ENCODE assay signal across 1 cellular context in genomic region chr7:88664630-88665233, GRCh38.
TF ChIP-seq lines count a peak whose summit lies in the region.

No MANE protein-coding gene starts in this region.

TF ChIP-seq in GM23338, 12 proteins besides CTCF, POLR2A, EP300 and RAD21 (continued from another document):
- TF ChIP-seq ZNF114 (CRISPR knock-in tag; IDR thresholded peaks at IDR 0.05), result 0 out of 2 replicates have a peak, but pooled peaks have one; percentile 40
- peak; percentile 98 for TF ChIP-seq ZNF462 (CRISPR knock-in tag; IDR thresholded peaks at IDR 0.05)
- TF ChIP-seq EZH2 (IDR thresholded peaks at IDR 0.05; ENCODE audit: low read depth, unreplicated experiment), result no peak
